Comparison of ENCODE assay signal across 13 cellular contexts in the genomic region with DNA sequence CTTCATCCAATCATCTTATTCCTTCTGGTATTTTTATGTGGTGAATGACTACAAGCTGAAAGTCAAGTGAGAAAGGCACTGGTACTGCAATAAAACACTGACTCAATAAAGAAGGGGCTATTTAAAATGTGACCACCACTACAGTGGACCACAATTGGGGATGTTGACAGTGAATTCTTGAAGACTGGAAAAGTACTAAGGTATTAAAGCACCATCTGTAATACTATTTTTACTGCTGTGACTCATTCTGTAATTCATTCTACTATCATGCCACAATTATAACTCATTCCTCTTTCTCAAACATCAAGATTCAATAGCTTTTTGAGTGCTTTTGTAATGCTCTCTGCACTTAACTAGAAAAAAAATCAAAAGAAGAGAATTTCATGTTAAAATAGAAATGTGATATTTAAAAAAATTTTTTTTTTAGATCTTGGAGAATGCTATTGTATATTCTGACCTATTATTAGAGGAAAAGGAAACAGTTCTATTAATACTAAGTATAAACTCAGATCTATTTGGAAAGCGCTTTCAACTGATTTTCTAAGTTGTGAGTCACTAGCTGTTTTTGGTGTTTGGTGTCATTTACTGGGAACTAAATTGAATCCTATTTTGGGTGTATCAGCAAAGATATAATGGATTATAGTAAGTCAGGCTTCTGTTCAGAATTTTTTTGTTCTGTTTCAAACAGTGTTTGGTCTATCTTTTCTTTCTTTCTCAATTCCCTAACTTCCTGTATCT.
DNase-seq lines count a peak whose midpoint lies in the region; ATAC-seq, FAIRE-seq and TF ChIP-seq lines count a peak whose summit lies in the region.
"Had no signal": no experiment of that assay in that cellular context is flagged by ENCODE, and none has a peak within 500 bp of the region (broad histone marks: within the 10 kb centered on the region; RNA-seq: fewer than 3 reads in every experiment).

No MANE protein-coding gene starts in this region.

- intact Hi-C loops in left ventricle myocardium superior (cut with micrococcal nuclease): no loop called here
- intact Hi-C loops in stomach (cut with DNase I; ENCODE audit: low total_unique reads): no loop called here

- no peak for TF ChIP-seq EP300 in stomach (IDR thresholded peaks at IDR 0.05)

- 37 to 81% (median 68%) methylated on average over 1 of the region's 1 CpG for WGBS in stomach, 5 donors

- no peaks in the 10 kb centered on the region for H3K36me3 ChIP-seq in stomach

- TF ChIP-seq POLR2A in H54 (IDR thresholded peaks at IDR 0.05; ENCODE audit: low read depth, low read length): no peak
- no peak for TF ChIP-seq POLR2A in stomach (IDR thresholded peaks at IDR 0.05)

- no peak for DNase-seq in H54 (ENCODE audit: insufficient read length, low spot score)
- no peak for DNase-seq in left ventricle myocardium superior
- no peak for DNase-seq in stomach
- DNase-seq in DMS53 treated with DMSO at 0.1 percent for 48 hours (lab: John Stamatoyannopoulos, UW; ENCODE audit: unreplicated experiment): no peak
- no peak for DNase-seq in SKM-1 (lab: John Stamatoyannopoulos, UW; ENCODE audit: unreplicated experiment)
- DNase-seq: activated naive CD4-positive, alpha-beta T cell treated with anti-CD3 and anti-CD28 coated beads, Interleukin-2, amount 10 ng/mL, durations not matched to agents 7 days and 5 days; H9; stimulated activated CD4-positive, alpha-beta T cell treated with anti-CD3 and anti-CD28 coated beads, Interleukin-4, amount 100 ng/mL, for 24 hours had no signal

- H3K9me3 ChIP-seq in stomach: no peaks in the 10 kb centered on the region

- no peak overlapping the region for H3K4me3 ChIP-seq in stomach
- H3K4me3 ChIP-seq: K562 had no signal

- H3K4me1 ChIP-seq in stomach: peaks cover 23 to 49% (median 37%) of the 10 kb centered on the region in 4 donors

- H3K27me3 ChIP-seq in stomach: no peaks in the 10 kb centered on the region

- ATAC-seq in left ventricle myocardium superior: peak; percentile 19
- ATAC-seq in GM18907 (IDR thresholded peaks at IDR 0.05; ENCODE audit: unreplicated experiment): no peak
- no peak for ATAC-seq in GM19023 (IDR thresholded peaks at IDR 0.05; ENCODE audit: unreplicated experiment)
- ATAC-seq: K562 had no signal

- TF ChIP-seq CTCF in stomach (IDR thresholded peaks at IDR 0.05): no peak

- FAIRE-seq in H54 (lab: Jason Lieb, UNC): peak; percentile 52
- peak; percentile 70 for FAIRE-seq in TTC549 (lab: Jason Lieb, UNC)
- FAIRE-seq: GM12892, K562 had no signal

- H3K27ac ChIP-seq in stomach: peak overlapping the region in 4 of 5 donors; percentile 67 to 77 (median 72)
